18 cellular contexts compared by ENCODE assay signal in genomic region chr1:38786040-38786436, GRCh38.
"Had no signal": no experiment of that assay in that cellular context is flagged by ENCODE, and none has a peak within 500 bp of the region (broad histone marks: within the 10 kb centered on the region; RNA-seq: fewer than 3 reads in every experiment).

No MANE protein-coding gene starts in this region.

- H3K4me1 Mint-ChIP-seq: activated naive CD4-positive, alpha-beta T cell treated with anti-CD3 and anti-CD28 coated beads, Interleukin-2, amount 50 U/mL, for 24 hours; memory B cell; naive thymus-derived CD4-positive, alpha-beta T cell had no signal

- H3K4me3 ChIP-seq: breast epithelium, pancreas, smooth muscle cell, suprapubic skin, transverse colon, uterus had no signal

- H3K27ac ChIP-seq: breast epithelium, pancreas, suprapubic skin, transverse colon, uterus had no signal

- H3K9me3 Mint-ChIP-seq: activated naive CD4-positive, alpha-beta T cell treated with anti-CD3 and anti-CD28 coated beads, Interleukin-2, amount 50 U/mL, for 24 hours; stimulated activated naive CD8-positive, alpha-beta T cell treated with anti-CD3 and anti-CD28 coated beads, Interleukin-15, amount 100 ng/mL, for 72 hours had no signal

- H3K36me3 Mint-ChIP-seq: activated naive CD4-positive, alpha-beta T cell treated with anti-CD3 and anti-CD28 coated beads, Interleukin-2, amount 50 U/mL, for 24 hours; memory B cell; naive thymus-derived CD4-positive, alpha-beta T cell had no signal

- H3K4me3 Mint-ChIP-seq: activated naive CD4-positive, alpha-beta T cell treated with anti-CD3 and anti-CD28 coated beads, Interleukin-2, amount 50 U/mL, for 24 hours; memory B cell; naive thymus-derived CD4-positive, alpha-beta T cell; stimulated activated naive CD8-positive, alpha-beta T cell treated with anti-CD3 and anti-CD28 coated beads, Interleukin-15, amount 100 ng/mL, for 72 hours had no signal

- H3K9me3 ChIP-seq: breast epithelium, pancreas, suprapubic skin, transverse colon, uterus had no signal

- H3K36me3 ChIP-seq: breast epithelium, pancreas, suprapubic skin, transverse colon, uterus had no signal

- ATAC-seq: left ventricle myocardium superior; naive thymus-derived CD4-positive, alpha-beta T cell; pancreas; sciatic nerve; stimulated activated naive CD8-positive, alpha-beta T cell treated with anti-CD3 and anti-CD28 coated beads, Interleukin-15, amount 100 ng/mL, for 72 hours had no signal

- H3K4me1 ChIP-seq: breast epithelium, uterus had no signal

- H3K27ac Mint-ChIP-seq: activated naive CD4-positive, alpha-beta T cell treated with anti-CD3 and anti-CD28 coated beads, Interleukin-2, amount 50 U/mL, for 24 hours; memory B cell; naive thymus-derived CD4-positive, alpha-beta T cell had no signal

- DNase-seq: activated CD4-positive, alpha-beta T cell treated with anti-CD3 and anti-CD28 coated beads, Interleukin-2, amount 50 U/mL, for 48 hours; activated gamma-delta T cell; cortex of kidney; head of caudate nucleus; kidney; left ventricle myocardium superior; naive thymus-derived CD4-positive, alpha-beta T cell; pancreas; stimulated activated CD4-positive, alpha-beta T cell treated with anti-CD3 and anti-CD28 coated beads, Interleukin-4, amount 100 ng/mL, for 1 hour; stimulated activated naive CD8-positive, alpha-beta T cell treated with anti-CD3 and anti-CD28 coated beads, Interleukin-15, amount 100 ng/mL, for 72 hours; transverse colon; uterus had no signal

- H3K4me2 ChIP-seq: smooth muscle cell had no signal
